Comparison of ENCODE assay signal across 16 cellular contexts in the genomic region with DNA sequence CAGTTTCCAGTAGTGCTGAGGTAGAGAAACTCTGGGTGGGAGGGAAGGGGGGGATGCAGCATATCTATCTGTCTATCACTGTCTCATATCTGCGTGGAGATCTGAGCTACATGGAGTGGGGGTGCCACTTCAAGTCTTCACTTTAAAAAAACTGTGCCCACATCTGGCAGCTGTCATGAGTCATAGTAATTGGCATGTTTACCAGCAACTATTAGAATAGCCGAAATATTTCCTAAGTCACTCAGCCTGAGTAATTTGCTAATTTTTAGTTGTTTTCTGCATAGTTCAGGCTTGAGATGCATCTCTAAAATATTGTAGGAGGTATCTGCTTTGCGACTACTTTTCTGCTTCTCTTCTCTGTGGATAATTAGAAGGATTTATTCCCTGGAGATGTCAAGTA.
DNase-seq lines count a peak whose midpoint lies in the region; ATAC-seq, FAIRE-seq and TF ChIP-seq lines count a peak whose summit lies in the region.
"Had no signal": no experiment of that assay in that cellular context is flagged by ENCODE, and none has a peak within 500 bp of the region (broad histone marks: within the 10 kb centered on the region; RNA-seq: fewer than 3 reads in every experiment).

No MANE protein-coding gene starts in this region.

- POLR2A ChIA-PET in AG04450 (lab: Yijun Ruan, JAX): no interaction called here

- peak overlapping the region; percentile 44 for H3K4me2 ChIP-seq in keratinocyte (ENCODE audit: control insufficient read depth, extremely low read depth, insufficient read depth, low read depth, low read length)

- no peaks in the 10 kb centered on the region for H3K27me3 ChIP-seq in AG04450 (ENCODE audit: control insufficient read depth, insufficient read depth, low read length)
- H3K27me3 ChIP-seq in keratinocyte (ENCODE audit: control insufficient read depth, extremely low read depth, insufficient read depth, low read length): no peaks in the 10 kb centered on the region
- H3K27me3 ChIP-seq: gastroesophageal sphincter had no signal

- dilution Hi-C loops in keratinocyte (cut with MboI; ENCODE audit: extremely low pct_ligation_motif_present, low sequenced_read_pairs): no loop called here

- no peak overlapping the region for H2AFZ ChIP-seq in keratinocyte (ENCODE audit: control insufficient read depth, low read length)

- no peaks in the 10 kb centered on the region for H3K9me1 ChIP-seq in keratinocyte (ENCODE audit: control insufficient read depth, extremely low read depth, insufficient read depth, low read length)

- H3K79me2 ChIP-seq in keratinocyte (ENCODE audit: control insufficient read depth, insufficient read depth, low read length): no peaks in the 10 kb centered on the region

- H3K4me1 ChIP-seq in keratinocyte (ENCODE audit: control insufficient read depth, extremely low read depth, insufficient read depth, low read length): peaks cover 35% of the 10 kb centered on the region
- H3K4me1 ChIP-seq: gastroesophageal sphincter had no signal

- no peak overlapping the region for H3K4me3 ChIP-seq in AG04450 (ENCODE audit: low read depth, low read length)
- no peak overlapping the region for H3K4me3 ChIP-seq in astrocyte of the spinal cord (ENCODE audit: low read depth, low read length)
- no peak overlapping the region for H3K4me3 ChIP-seq in keratinocyte (ENCODE audit: control insufficient read depth in 2 of 3, extremely low read depth in 1 of 3, insufficient read depth in 2 of 3, low read depth in 1 of 3, low read length in 3 of 3)
- H3K4me3 ChIP-seq: gastroesophageal sphincter, lower lobe of right lung had no signal

- H3K36me3 ChIP-seq in keratinocyte (ENCODE audit: control insufficient read depth in 2 of 2, extremely low read depth in 1 of 2, insufficient read depth in 2 of 2, low read length in 2 of 2): no peaks in the 10 kb centered on the region
- H3K36me3 ChIP-seq: gastroesophageal sphincter, lower lobe of right lung had no signal

- H3K9ac ChIP-seq in keratinocyte (ENCODE audit: control insufficient read depth, extremely low read depth, insufficient read depth, low read length): no peak overlapping the region

- H3K27ac ChIP-seq in AG04450 (ENCODE audit: low read depth, low read length) (no peak overlapping the region), keratinocyte (ENCODE audit: control insufficient read depth, insufficient read depth, low read length) (no peak overlapping the region)
- H3K27ac ChIP-seq: C4-2B, gastroesophageal sphincter, lower lobe of right lung had no signal

- DNase-seq in AG04450 (ENCODE audit: low read depth, low spot score): peak; percentile 27
- DNase-seq in HS-27A (ENCODE audit: low read depth): peak; percentile 69
- DNase-seq in astrocyte of the spinal cord (ENCODE audit: low read depth, low spot score): peak; percentile 57
- DNase-seq in keratinocyte (ENCODE audit: low read depth, low spot score): no peak
- DNase-seq in NCI-H2081 (lab: John Stamatoyannopoulos, UW): no peak
- no peak for DNase-seq in NAMALWA (ENCODE audit: low spot score)
- DNase-seq in activated CD8-positive, alpha-beta memory T cell treated with anti-CD3 and anti-CD28 coated beads, Interleukin-2, amount 50 U/mL, for 4 hours: no peak
- DNase-seq: activated CD4-positive, CD25-positive, alpha-beta regulatory T cell; activated T-cell treated with anti-CD3 and anti-CD28 coated beads, Interleukin-2, amount 50 U/mL, for 48 hours; H7; lower lobe of right lung; NCI-H446 treated with DMSO at 0.1 percent for 48 hours; Right ventricle myocardium superior had no signal

- peak; percentile 84 for FAIRE-seq in keratinocyte (lab: Jason Lieb, UNC)

- TF ChIP-seq CTCF in AG04450 (IDR thresholded peaks at IDR 0.05; ENCODE audit: low read depth, low read length) (no peak), astrocyte of the spinal cord (IDR thresholded peaks at IDR 0.05; ENCODE audit: low read depth, low read length) (no peak), keratinocyte (optimal IDR thresholded peaks at IDR 0.05 in 1 of 3, IDR thresholded peaks at IDR 0.05 in 1 of 3, conservative IDR thresholded peaks at IDR 0.05 in 1 of 3; ENCODE audit: extremely low read depth in 1 of 3, insufficient read depth in 2 of 3, low read length in 3 of 3) (no peak)

- CTCF ChIA-PET in AG04450 (lab: Charles Lee): interaction anchor here (0.7 kb wide), 1 partner anchor 11 kb away, joined by 3 read pairs; no protein-coding TSS in a partner anchor

- H3K9me3 ChIP-seq in AG04450 (ENCODE audit: control insufficient read depth, insufficient read depth, low read length): no peaks in the 10 kb centered on the region
- H3K9me3 ChIP-seq in keratinocyte (ENCODE audit: control insufficient read depth, low read depth, low read length): no peaks in the 10 kb centered on the region
- H3K9me3 ChIP-seq: gastroesophageal sphincter, lower lobe of right lung had no signal

- in situ Hi-C loops in astrocyte of the spinal cord (cut with HindIII; ENCODE audit: low sequenced_read_pairs): no loop called here

- no peaks in the 10 kb centered on the region for H4K20me1 ChIP-seq in keratinocyte (ENCODE audit: control insufficient read depth, extremely low read depth, insufficient read depth, low read length)

- ATAC-seq in HG02870 (IDR thresholded peaks at IDR 0.05; ENCODE audit: unreplicated experiment): no peak
- ATAC-seq: gastroesophageal sphincter had no signal

Comparison
In these comparisons a context has a peak if more than half of its experiments do, and no peak if none do; other contexts are left out.
1. DNase-seq: peak in AG04450 (single experiment), HS-27A (single experiment) and astrocyte of the spinal cord (single experiment); none in keratinocyte (single experiment), NCI-H2081 (0 of 2), NAMALWA (single experiment) and activated CD8-positive, alpha-beta memory T cell treated with anti-CD3 and anti-CD28 coated beads, Interleukin-2, amount 50 U/mL, for 4 hours (single experiment).